Comparison of ENCODE assay signal across 1 cellular context in the genomic region with DNA sequence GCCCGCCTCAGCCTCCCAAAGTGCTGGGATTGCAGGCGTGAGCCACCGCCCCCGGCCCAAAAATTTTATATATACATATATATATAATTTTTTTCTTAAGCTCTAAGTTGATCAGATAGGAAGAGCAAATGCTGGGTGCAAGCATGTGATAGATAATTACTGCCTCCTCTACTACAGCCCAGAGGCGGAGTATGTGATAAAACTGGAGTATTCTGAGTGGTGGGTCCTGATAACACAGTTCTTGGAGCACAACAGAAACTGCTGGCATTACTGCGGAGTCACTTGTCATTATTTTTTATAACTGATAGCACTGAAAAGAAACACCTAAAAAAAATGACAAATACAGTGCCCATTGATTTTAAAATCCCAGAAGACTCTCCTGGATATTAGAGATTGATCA.
TF ChIP-seq lines count a peak whose summit lies in the region.

No MANE protein-coding gene starts in this region.

TF ChIP-seq in K562, 482 proteins besides CTCF, POLR2A, EP300 and RAD21 (continued from another document and continues in another):
- TF ChIP-seq CUX1 (CRISPR knock-in tag; IDR thresholded peaks at IDR 0.05) (no peak), ZNF408 (CRISPR knock-in tag; IDR thresholded peaks at IDR 0.05; ENCODE audit: low read depth) (no peak), ZNF124 (CRISPR knock-in tag; IDR thresholded peaks at IDR 0.05) (no peak), SREBF2 (CRISPR knock-in tag; IDR thresholded peaks at IDR 0.05) (no peak), TAF15 (IDR thresholded peaks at IDR 0.05; ENCODE audit: low read depth, low read length) (no peak), HCFC1 (IDR thresholded peaks at IDR 0.05; ENCODE audit: low read depth, low read length) (no peak), REST (CRISPR knock-in tag; IDR thresholded peaks at IDR 0.05; ENCODE audit: low read depth) (no peak), ZNF12 (CRISPR knock-in tag; IDR thresholded peaks at IDR 0.05) (no peak), PML (IDR thresholded peaks at IDR 0.05; ENCODE audit: low read length) (peak; percentile 93), SAFB (IDR thresholded peaks at IDR 0.05; ENCODE audit: borderline replicate concordance, low read depth, low read length) (no peak), SIRT6 (IDR thresholded peaks at IDR 0.05; ENCODE audit: low read depth, low read length) (no peak), PCBP1 (IDR thresholded peaks at IDR 0.05; ENCODE audit: low read depth, low read length, poor library complexity, severe bottlenecking) (no peak), ETV1 (tag; conservative IDR thresholded peaks at IDR 0.05; ENCODE audit: low read depth) (0 out of 2 replicates have a peak, but pooled peaks have one; percentile 22), WHSC1 (IDR thresholded peaks at IDR 0.05; ENCODE audit: low read length) (no peak), NCOA4 (IDR thresholded peaks at IDR 0.05; ENCODE audit: partially characterized antibody) (no peak), ZBTB9 (CRISPR knock-in tag; IDR thresholded peaks at IDR 0.05) (peak; percentile 63; the same call in 1 of the 2 replicates), NR2C2 (CRISPR knock-in tag; IDR thresholded peaks at IDR 0.05) (no peak), NR2C2 (tag; IDR thresholded peaks at IDR 0.05) (no peak), CBX3 (IDR thresholded peaks at IDR 0.05; ENCODE audit: borderline replicate concordance in 1 of 2, low read length in 2 of 2) (0 out of 3 replicates have a peak, but pooled peaks of 1 of the 2 experiments have one; percentile 15), CTBP1 (IDR thresholded peaks at IDR 0.05; ENCODE audit: borderline replicate concordance) (no peak), MTA3 (IDR thresholded peaks at IDR 0.05; ENCODE audit: borderline replicate concordance) (peak; percentile 79; the same call in 1 of the 2 replicates), RBM17 (IDR thresholded peaks at IDR 0.05; ENCODE audit: borderline replicate concordance, low read depth, low read length) (no peak), BACH1 (tag; IDR thresholded peaks at IDR 0.05) (no peak), SMARCA5 (IDR thresholded peaks at IDR 0.05) (no peak), CSDE1 (IDR thresholded peaks at IDR 0.05) (no peak), ZNF584 (CRISPR knock-in tag; IDR thresholded peaks at IDR 0.05; ENCODE audit: low read depth) (peak; percentile 67; the same call in 1 of the 2 replicates)
- TF ChIP-seq, protein P1, sequence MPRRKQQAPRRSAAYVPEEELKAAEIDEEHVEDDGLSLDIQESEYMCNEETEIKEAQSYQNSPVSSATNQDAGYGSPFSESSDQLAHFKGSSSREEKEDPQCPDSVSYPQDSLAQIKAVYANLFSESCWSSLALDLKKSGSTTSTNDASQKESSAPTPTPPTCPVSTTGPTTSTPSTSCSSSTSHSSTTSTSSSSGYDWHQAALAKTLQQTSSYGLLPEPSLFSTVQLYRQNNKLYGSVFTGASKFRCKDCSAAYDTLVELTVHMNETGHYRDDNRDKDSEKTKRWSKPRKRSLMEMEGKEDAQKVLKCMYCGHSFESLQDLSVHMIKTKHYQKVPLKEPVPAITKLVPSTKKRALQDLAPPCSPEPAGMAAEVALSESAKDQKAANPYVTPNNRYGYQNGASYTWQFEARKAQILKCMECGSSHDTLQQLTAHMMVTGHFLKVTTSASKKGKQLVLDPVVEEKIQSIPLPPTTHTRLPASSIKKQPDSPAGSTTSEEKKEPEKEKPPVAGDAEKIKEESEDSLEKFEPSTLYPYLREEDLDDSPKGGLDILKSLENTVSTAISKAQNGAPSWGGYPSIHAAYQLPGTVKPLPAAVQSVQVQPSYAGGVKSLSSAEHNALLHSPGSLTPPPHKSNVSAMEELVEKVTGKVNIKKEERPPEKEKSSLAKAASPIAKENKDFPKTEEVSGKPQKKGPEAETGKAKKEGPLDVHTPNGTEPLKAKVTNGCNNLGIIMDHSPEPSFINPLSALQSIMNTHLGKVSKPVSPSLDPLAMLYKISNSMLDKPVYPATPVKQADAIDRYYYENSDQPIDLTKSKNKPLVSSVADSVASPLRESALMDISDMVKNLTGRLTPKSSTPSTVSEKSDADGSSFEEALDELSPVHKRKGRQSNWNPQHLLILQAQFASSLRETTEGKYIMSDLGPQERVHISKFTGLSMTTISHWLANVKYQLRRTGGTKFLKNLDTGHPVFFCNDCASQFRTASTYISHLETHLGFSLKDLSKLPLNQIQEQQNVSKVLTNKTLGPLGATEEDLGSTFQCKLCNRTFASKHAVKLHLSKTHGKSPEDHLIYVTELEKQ (CRISPR knock-in tag; IDR thresholded peaks at IDR 0.05): no peak
- TF ChIP-seq, protein P2, sequence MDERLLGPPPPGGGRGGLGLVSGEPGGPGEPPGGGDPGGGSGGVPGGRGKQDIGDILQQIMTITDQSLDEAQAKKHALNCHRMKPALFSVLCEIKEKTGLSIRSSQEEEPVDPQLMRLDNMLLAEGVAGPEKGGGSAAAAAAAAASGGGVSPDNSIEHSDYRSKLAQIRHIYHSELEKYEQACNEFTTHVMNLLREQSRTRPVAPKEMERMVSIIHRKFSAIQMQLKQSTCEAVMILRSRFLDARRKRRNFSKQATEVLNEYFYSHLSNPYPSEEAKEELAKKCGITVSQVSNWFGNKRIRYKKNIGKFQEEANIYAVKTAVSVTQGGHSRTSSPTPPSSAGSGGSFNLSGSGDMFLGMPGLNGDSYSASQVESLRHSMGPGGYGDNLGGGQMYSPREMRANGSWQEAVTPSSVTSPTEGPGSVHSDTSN (CRISPR knock-in tag; IDR thresholded peaks at IDR 0.05; ENCODE audit: low read depth): no peak
- TF ChIP-seq, protein P2 (tag; conservative IDR thresholded peaks at IDR 0.05; ENCODE audit: low read depth): peak; percentile 73
- TF ChIP-seq, protein P3, sequence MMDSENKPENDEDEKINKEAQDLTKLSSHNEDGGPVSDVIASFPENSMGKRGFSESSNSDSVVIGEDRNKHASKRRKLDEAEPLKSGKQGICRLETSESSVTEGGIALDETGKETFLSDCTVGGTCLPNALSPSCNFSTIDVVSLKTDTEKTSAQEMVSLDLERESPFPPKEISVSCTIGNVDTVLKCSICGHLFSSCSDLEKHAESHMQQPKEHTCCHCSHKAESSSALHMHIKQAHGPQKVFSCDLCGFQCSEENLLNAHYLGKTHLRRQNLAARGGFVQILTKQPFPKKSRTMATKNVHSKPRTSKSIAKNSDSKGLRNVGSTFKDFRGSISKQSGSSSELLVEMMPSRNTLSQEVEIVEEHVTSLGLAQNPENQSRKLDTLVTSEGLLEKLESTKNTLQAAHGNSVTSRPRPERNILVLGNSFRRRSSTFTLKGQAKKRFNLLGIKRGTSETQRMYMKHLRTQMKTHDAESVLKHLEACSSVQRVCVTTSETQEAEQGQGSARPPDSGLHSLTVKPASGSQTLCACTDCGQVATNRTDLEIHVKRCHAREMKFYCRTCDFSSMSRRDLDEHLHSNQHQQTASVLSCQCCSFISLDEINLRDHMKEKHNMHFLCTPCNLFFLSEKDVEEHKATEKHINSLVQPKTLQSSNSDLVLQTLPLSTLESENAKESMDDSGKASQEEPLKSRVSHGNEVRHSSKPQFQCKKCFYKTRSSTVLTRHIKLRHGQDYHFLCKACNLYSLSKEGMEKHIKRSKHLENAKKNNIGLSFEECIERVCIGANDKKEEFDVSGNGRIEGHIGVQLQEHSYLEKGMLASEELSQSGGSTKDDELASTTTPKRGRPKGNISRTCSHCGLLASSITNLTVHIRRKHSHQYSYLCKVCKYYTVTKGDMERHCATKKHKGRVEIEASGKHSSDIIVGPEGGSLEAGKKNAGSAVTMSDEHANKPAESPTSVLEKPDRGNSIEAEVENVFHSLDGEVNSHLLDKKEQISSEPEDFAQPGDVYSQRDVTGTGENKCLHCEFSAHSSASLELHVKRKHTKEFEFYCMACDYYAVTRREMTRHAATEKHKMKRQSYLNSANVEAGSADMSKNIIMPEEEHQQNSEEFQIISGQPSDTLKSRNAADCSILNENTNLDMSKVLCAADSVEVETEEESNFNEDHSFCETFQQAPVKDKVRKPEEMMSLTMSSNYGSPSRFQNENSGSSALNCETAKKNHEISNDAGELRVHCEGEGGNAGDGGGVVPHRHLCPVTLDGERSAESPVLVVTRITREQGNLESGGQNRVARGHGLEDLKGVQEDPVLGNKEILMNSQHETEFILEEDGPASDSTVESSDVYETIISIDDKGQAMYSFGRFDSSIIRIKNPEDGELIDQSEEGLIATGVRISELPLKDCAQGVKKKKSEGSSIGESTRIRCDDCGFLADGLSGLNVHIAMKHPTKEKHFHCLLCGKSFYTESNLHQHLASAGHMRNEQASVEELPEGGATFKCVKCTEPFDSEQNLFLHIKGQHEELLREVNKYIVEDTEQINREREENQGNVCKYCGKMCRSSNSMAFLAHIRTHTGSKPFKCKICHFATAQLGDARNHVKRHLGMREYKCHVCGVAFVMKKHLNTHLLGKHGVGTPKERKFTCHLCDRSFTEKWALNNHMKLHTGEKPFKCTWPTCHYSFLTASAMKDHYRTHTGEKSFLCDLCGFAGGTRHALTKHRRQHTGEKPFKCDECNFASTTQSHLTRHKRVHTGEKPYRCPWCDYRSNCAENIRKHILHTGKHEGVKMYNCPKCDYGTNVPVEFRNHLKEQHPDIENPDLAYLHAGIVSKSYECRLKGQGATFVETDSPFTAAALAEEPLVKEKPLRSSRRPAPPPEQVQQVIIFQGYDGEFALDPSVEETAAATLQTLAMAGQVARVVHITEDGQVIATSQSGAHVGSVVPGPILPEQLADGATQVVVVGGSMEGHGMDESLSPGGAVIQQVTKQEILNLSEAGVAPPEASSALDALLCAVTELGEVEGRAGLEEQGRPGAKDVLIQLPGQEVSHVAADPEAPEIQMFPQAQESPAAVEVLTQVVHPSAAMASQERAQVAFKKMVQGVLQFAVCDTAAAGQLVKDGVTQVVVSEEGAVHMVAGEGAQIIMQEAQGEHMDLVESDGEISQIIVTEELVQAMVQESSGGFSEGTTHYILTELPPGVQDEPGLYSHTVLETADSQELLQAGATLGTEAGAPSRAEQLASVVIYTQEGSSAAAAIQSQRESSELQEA (IDR thresholded peaks at IDR 0.05; ENCODE audit: low read depth): no peak
